In the genomic region with DNA sequence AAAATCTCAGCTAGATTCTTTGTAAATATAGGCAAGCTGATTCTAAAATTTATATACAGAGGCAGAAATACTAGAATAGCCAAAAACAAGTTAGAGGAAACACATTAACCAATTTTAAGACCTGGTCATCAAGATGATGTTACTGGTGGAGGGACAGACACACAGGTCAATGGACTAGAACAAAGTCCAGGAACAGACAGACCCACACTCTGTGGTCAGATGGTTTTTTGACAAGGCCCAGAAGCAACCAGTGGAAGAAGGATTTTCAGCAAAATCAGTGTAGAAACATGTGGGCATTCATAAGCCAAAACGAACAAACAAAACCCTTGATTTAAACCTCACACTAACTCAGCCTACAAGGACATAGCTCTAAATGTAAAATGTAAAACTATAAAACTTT, we compare ENCODE assay signal across 19 cellular contexts.
"Had no signal": no experiment of that assay in that cellular context is flagged by ENCODE, and none has a peak within 500 bp of the region (broad histone marks: within the 10 kb centered on the region; RNA-seq: fewer than 3 reads in every experiment).

No MANE protein-coding gene starts in this region.

- H3K4me3 ChIP-seq: body of pancreas, coronary artery, esophagus squamous epithelium, ovary, sigmoid colon, spleen had no signal

- H3K4me1 ChIP-seq: body of pancreas, esophagus squamous epithelium, sigmoid colon had no signal

- H3K27me3 ChIP-seq: body of pancreas, esophagus squamous epithelium, ovary, sigmoid colon, spleen had no signal

- H3K4me3 Mint-ChIP-seq: activated CD4-positive, alpha-beta memory T cell treated with anti-CD3 and anti-CD28 coated beads for 36 hours; neural crest cell had no signal

- ATAC-seq: body of pancreas had no signal

- H3K27me3 Mint-ChIP-seq: activated CD4-positive, alpha-beta memory T cell treated with anti-CD3 and anti-CD28 coated beads for 36 hours; activated naive CD8-positive, alpha-beta T cell had no signal

- DNase-seq: activated CD4-positive, alpha-beta memory T cell treated with anti-CD3 and anti-CD28 coated beads for 36 hours; activated CD4-positive, alpha-beta T cell treated with anti-CD3 and anti-CD28 coated beads for 1 hour; activated effector memory CD4-positive, alpha-beta T cell treated with anti-CD3 and anti-CD28 coated beads, Interleukin-2, amount 50 U/mL, for 16 hours; activated T-cell treated with anti-CD3 and anti-CD28 coated beads, Interleukin-2, amount 50 U/mL, for 48 hours; amniotic stem cell; body of pancreas; caudate nucleus; effector CD8-positive, alpha-beta T cell; esophagus squamous epithelium; hypothalamus; kidney glomerular epithelial cell; ovary; sigmoid colon; spleen; stimulated activated CD4-positive, alpha-beta T cell treated with anti-CD3 and anti-CD28 coated beads, Interleukin-1b, Interleukin-23, amount 100 ng/mL, for 48 hours; T-helper 1 cell had no signal

- H3K36me3 Mint-ChIP-seq: activated CD4-positive, alpha-beta memory T cell treated with anti-CD3 and anti-CD28 coated beads for 36 hours had no signal

- H3K9me3 ChIP-seq: body of pancreas, esophagus squamous epithelium, ovary, sigmoid colon, spleen had no signal

- H3K27ac ChIP-seq: body of pancreas, coronary artery, esophagus squamous epithelium, ovary, sigmoid colon had no signal

- H3K9me3 Mint-ChIP-seq: activated CD4-positive, alpha-beta memory T cell treated with anti-CD3 and anti-CD28 coated beads for 36 hours had no signal

- H3K36me3 ChIP-seq: esophagus squamous epithelium, ovary, sigmoid colon, spleen had no signal
